In the genomic region with DNA sequence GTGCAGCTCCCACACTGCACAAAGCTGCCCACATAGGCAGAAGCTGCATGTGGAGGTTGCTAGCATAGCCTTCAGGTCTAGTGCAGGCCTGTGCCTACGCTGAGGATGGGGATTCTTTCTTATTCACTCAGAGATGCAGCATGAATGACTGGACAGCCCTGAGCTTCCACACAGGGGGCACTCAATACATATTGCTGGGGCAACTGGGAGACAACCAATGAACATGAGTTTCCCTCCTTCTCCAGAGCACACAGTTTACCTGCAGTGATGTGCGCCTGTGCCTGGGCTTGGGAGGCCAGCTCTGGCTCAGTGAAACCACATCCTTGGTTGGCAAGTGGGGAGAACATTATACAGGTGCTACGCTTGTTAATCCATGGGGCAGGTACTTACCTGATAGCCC, we compare ENCODE assay signal across 36 cellular contexts.
"Had no signal": no experiment of that assay in that cellular context is flagged by ENCODE, and none has a peak within 500 bp of the region (broad histone marks: within the 10 kb centered on the region; RNA-seq: fewer than 3 reads in every experiment).

No MANE protein-coding gene starts in this region.

- H3K27me3 ChIP-seq: ascending aorta, cardiac muscle cell had no signal

- H3K4me1 ChIP-seq: ascending aorta had no signal

- H3K4me1 Mint-ChIP-seq: activated B cell treated with CpG ODN at 0.5 μM for 24 hours; activated CD4-positive, alpha-beta T cell treated with anti-CD3 and anti-CD28 coated beads, Interleukin-2, amount 10 ng/mL, durations not matched to agents 24 days and 14 days; activated naive CD8-positive, alpha-beta T cell treated with anti-CD3 and anti-CD28 coated beads, Interleukin-2, amount 10 ng/mL, durations not matched to agents 7 days and 5 days; activated naive CD8-positive, alpha-beta T cell treated with anti-CD3 and anti-CD28 coated beads, Interleukin-2, amount 50 U/mL, for 24 hours; activated T-helper 17 cell treated with anti-CD3 and anti-CD28 coated beads, Interleukin-2, amount 50 U/mL, for 72 hours; central memory CD8-positive, alpha-beta T cell had no signal

- H3K27ac Mint-ChIP-seq: activated B cell treated with CpG ODN at 0.5 μM for 24 hours; activated CD4-positive, alpha-beta memory T cell treated with anti-CD3 and anti-CD28 coated beads for 36 hours; activated CD4-positive, alpha-beta T cell treated with anti-CD3 and anti-CD28 coated beads, Interleukin-2, amount 10 ng/mL, durations not matched to agents 24 days and 14 days; activated CD8-positive, alpha-beta T cell treated with anti-CD3 and anti-CD28 coated beads for 36 hours; activated naive CD4-positive, alpha-beta T cell treated with anti-CD3 and anti-CD28 coated beads for 36 hours; activated naive CD4-positive, alpha-beta T cell treated with anti-CD3 and anti-CD28 coated beads, Interleukin-2, amount 50 U/mL, for 72 hours; activated naive CD8-positive, alpha-beta T cell treated with anti-CD3 and anti-CD28 coated beads, Interleukin-2, amount 10 ng/mL, durations not matched to agents 7 days and 5 days; activated naive CD8-positive, alpha-beta T cell treated with anti-CD3 and anti-CD28 coated beads, Interleukin-2, amount 50 U/mL, for 24 hours; activated T-cell treated with anti-CD3 and anti-CD28 coated beads, Interleukin-2, amount 50 U/mL, for 72 hours; activated T-helper 1 cell treated with anti-CD3 and anti-CD28 coated beads, Interleukin-12 subunit alpha, Interleukin-12 subunit beta, Interleukin-2, Interleukin-4 antibody, amounts not matched to agents 30 ng/mL and 10 ng/mL and 1 ng/mL, durations not matched to agents 14 hours and 24 hours and 36 hours; activated T-helper 17 cell treated with anti-CD3 and anti-CD28 coated beads, Interleukin-2, amount 50 U/mL, for 72 hours; T-helper 1 cell treated with Interleukin-12 subunit alpha and Interleukin-12 subunit beta and Interleukin-4 antibody, amounts not matched to agents 30 μg/mL and 1 μg/mL, for 36 hours; T-helper 2 cell treated with Interferon-gamma antibody and Interleukin-4, amounts not matched to agents 5 μg/mL and 100 μg/mL, for 36 hours had no signal

- H3K27me3 Mint-ChIP-seq: activated B cell treated with CpG ODN at 0.5 μM for 24 hours; activated CD4-positive, alpha-beta memory T cell treated with anti-CD3 and anti-CD28 coated beads for 36 hours; activated CD4-positive, alpha-beta T cell treated with anti-CD3 and anti-CD28 coated beads, Interleukin-2, amount 10 ng/mL, durations not matched to agents 24 days and 14 days; activated CD8-positive, alpha-beta T cell treated with anti-CD3 and anti-CD28 coated beads for 36 hours; activated naive CD8-positive, alpha-beta T cell treated with anti-CD3 and anti-CD28 coated beads, Interleukin-2, amount 10 ng/mL, durations not matched to agents 7 days and 5 days; activated naive CD8-positive, alpha-beta T cell treated with anti-CD3 and anti-CD28 coated beads, Interleukin-2, amount 50 U/mL, for 24 hours; activated T-helper 17 cell treated with anti-CD3 and anti-CD28 coated beads, Interleukin-2, amount 50 U/mL, for 72 hours had no signal

- H3K9me3 ChIP-seq: ascending aorta had no signal

- H3K9me3 Mint-ChIP-seq: central memory CD8-positive, alpha-beta T cell had no signal

- ATAC-seq: activated CD8-positive, alpha-beta T cell treated with anti-CD3 and anti-CD28 coated beads for 36 hours; activated naive CD4-positive, alpha-beta T cell treated with anti-CD3 and anti-CD28 coated beads, Interleukin-2, amount 50 U/mL, for 72 hours; activated naive CD8-positive, alpha-beta T cell treated with anti-CD3 and anti-CD28 coated beads, Interleukin-2, amount 50 U/mL, for 24 hours; activated T-cell treated with anti-CD3 and anti-CD28 coated beads, Interleukin-2, amount 50 U/mL, for 72 hours; activated T-helper 17 cell treated with anti-CD3 and anti-CD28 coated beads, Interleukin-2, amount 50 U/mL, for 72 hours had no signal

- H3K4me3 ChIP-seq: ascending aorta, cardiac muscle cell had no signal

- H3K36me3 ChIP-seq: ascending aorta, cardiac muscle cell had no signal

- DNase-seq: activated B cell treated with CpG ODN at 0.5 μM for 24 hours; activated CD4-positive, alpha-beta memory T cell treated with anti-CD3 and anti-CD28 coated beads for 36 hours; activated CD4-positive, alpha-beta T cell treated with anti-CD3 and anti-CD28 coated beads for 4 hours; activated CD4-positive, alpha-beta T cell treated with anti-CD3 and anti-CD28 coated beads, Interleukin-2, amount 10 ng/mL, durations not matched to agents 24 days and 14 days; activated CD4-positive, alpha-beta T cell treated with anti-CD3 and anti-CD28 coated beads, Interleukin-2, amount 50 U/mL, for 1 hour; activated CD4-positive, alpha-beta T cell treated with anti-CD3 and anti-CD28 coated beads, Interleukin-2, amount 50 U/mL, for 4 hours; activated CD4-positive, CD25-positive, alpha-beta regulatory T cell treated with anti-CD3 and anti-CD28 coated beads, Interleukin-2, amount 50 U/mL, for 72 hours; activated CD8-positive, alpha-beta memory T cell treated with anti-CD3 and anti-CD28 coated beads, Interleukin-2, amount 50 U/mL, for 4 hours; activated CD8-positive, alpha-beta T cell treated with anti-CD3 and anti-CD28 coated beads for 36 hours; activated effector memory CD4-positive, alpha-beta T cell treated with anti-CD3 and anti-CD28 coated beads, Interleukin-2, amount 50 U/mL, for 16 hours; activated gamma-delta T cell treated with Interleukin-2 at 50 U/mL for 16 hours; activated naive CD4-positive, alpha-beta T cell; activated naive CD4-positive, alpha-beta T cell treated with anti-CD3 and anti-CD28 coated beads for 36 hours; activated naive CD4-positive, alpha-beta T cell treated with anti-CD3 and anti-CD28 coated beads, Interleukin-2, amount 50 U/mL, for 16 hours; activated naive CD8-positive, alpha-beta T cell treated with anti-CD3 and anti-CD28 coated beads, Interleukin-2, amount 10 ng/mL, durations not matched to agents 7 days and 5 days; activated naive CD8-positive, alpha-beta T cell treated with anti-CD3 and anti-CD28 coated beads, Interleukin-2, amount 50 U/mL, for 24 hours; activated T-cell treated with anti-CD3 and anti-CD28 coated beads for 4 hours; activated T-cell treated with anti-CD3 and anti-CD28 coated beads, Interleukin-2, amount 50 U/mL, for 1 hour; activated T-cell treated with anti-CD3 and anti-CD28 coated beads, Interleukin-2, amount 50 U/mL, for 4 hours; activated T-cell treated with anti-CD3 and anti-CD28 coated beads, Interleukin-2, amount 50 U/mL, for 72 hours; amygdala; anterior cingulate cortex; caudate nucleus; cerebellar nuclear complex; T-helper 1 cell; T-helper 2 cell; T-helper 9 cell had no signal

- H3K4me3 Mint-ChIP-seq: activated B cell treated with CpG ODN at 0.5 μM for 24 hours; activated CD4-positive, alpha-beta memory T cell treated with anti-CD3 and anti-CD28 coated beads for 36 hours; activated CD4-positive, alpha-beta T cell treated with anti-CD3 and anti-CD28 coated beads, Interleukin-2, amount 10 ng/mL, durations not matched to agents 24 days and 14 days; activated CD8-positive, alpha-beta T cell treated with anti-CD3 and anti-CD28 coated beads for 36 hours; activated naive CD4-positive, alpha-beta T cell treated with anti-CD3 and anti-CD28 coated beads for 36 hours; activated naive CD8-positive, alpha-beta T cell treated with anti-CD3 and anti-CD28 coated beads, Interleukin-2, amount 10 ng/mL, durations not matched to agents 7 days and 5 days; activated naive CD8-positive, alpha-beta T cell treated with anti-CD3 and anti-CD28 coated beads, Interleukin-2, amount 50 U/mL, for 24 hours; activated T-cell treated with anti-CD3 and anti-CD28 coated beads, Interleukin-2, amount 50 U/mL, for 4 hours; activated T-cell treated with anti-CD3 and anti-CD28 coated beads, Interleukin-2, amount 50 U/mL, for 72 hours; activated T-helper 1 cell treated with anti-CD3 and anti-CD28 coated beads, Interleukin-12 subunit alpha, Interleukin-12 subunit beta, Interleukin-2, Interleukin-4 antibody, amounts not matched to agents 30 ng/mL and 10 ng/mL and 1 ng/mL, durations not matched to agents 14 hours and 24 hours and 36 hours; activated T-helper 17 cell treated with anti-CD3 and anti-CD28 coated beads, Interleukin-2, amount 50 U/mL, for 72 hours; central memory CD8-positive, alpha-beta T cell; T-helper 1 cell treated with Interleukin-12 subunit alpha and Interleukin-12 subunit beta and Interleukin-4 antibody, amounts not matched to agents 30 μg/mL and 1 μg/mL, for 36 hours; T-helper 2 cell treated with Interferon-gamma antibody and Interleukin-4, amounts not matched to agents 5 μg/mL and 100 μg/mL, for 36 hours had no signal

- H3K27ac ChIP-seq: ascending aorta, cardiac muscle cell, VCaP had no signal

- H3K36me3 Mint-ChIP-seq: activated naive CD4-positive, alpha-beta T cell treated with anti-CD3 and anti-CD28 coated beads, Interleukin-2, amount 50 U/mL, for 72 hours; activated naive CD8-positive, alpha-beta T cell treated with anti-CD3 and anti-CD28 coated beads, Interleukin-2, amount 10 ng/mL, durations not matched to agents 7 days and 5 days had no signal
